Comparison of ENCODE assay signal across 18 cellular contexts in the genomic region with DNA sequence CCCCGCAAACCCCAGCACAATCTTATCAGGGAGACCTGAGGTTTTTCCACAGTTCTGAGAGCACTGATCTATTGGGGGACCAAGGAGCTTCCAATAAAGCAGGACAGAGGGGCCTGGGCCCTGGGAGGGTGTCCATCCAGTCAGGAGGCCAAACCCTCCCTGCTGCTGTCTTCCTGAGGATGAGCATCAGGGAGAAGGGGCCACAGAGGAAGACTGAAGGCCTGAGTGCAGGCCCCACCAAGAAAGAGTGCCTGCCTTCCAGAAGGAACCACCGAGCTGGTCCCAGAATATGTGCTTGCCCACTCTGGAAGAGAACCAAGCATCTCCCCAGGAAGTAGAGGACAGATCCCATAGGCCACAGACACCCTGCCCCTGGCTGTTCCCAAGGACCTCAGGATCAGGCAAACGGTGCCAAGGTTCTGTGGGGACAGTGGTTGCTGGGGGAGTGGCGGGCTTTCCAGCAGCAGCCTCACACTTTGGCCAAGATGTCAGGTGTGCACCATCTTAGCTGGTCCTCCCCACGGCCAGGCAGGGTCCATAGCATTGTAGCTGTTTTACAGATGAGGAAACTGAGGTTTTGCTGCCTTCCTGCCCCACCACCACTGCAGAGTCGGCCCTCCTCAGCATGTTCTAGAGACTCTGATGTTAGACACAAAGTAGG.
"Had no signal": no experiment of that assay in that cellular context is flagged by ENCODE, and none has a peak within 500 bp of the region (broad histone marks: within the 10 kb centered on the region; RNA-seq: fewer than 3 reads in every experiment).

No MANE protein-coding gene starts in this region.

- H3K4me1 ChIP-seq: foreskin keratinocyte, left ventricle myocardium inferior, right atrium auricular region, testis had no signal

- H3K4me3 ChIP-seq: coronary artery, hepatocyte, left ventricle myocardium inferior, lung, mucosa of descending colon, right atrium auricular region, smooth muscle cell, testis, transverse colon had no signal

- H3K27ac ChIP-seq: coronary artery, foreskin keratinocyte, hepatocyte, left ventricle myocardium inferior, right atrium auricular region, testis, transverse colon had no signal

- H3K9me3 ChIP-seq: left ventricle myocardium inferior, mucosa of descending colon, right atrium auricular region, testis, transverse colon had no signal

- H3K36me3 ChIP-seq: left ventricle myocardium inferior, right atrium auricular region, transverse colon had no signal

- DNase-seq: effector CD4-positive, alpha-beta T cell; endodermal cell; erythroblast; foreskin keratinocyte; kidney; left cardiac atrium; left ventricle myocardium inferior; mucosa of descending colon; naive thymus-derived CD8-positive, alpha-beta T cell; stimulated activated CD4-positive, alpha-beta T cell treated with anti-CD3 and anti-CD28 coated beads, Interleukin-4, amount 100 ng/mL, for 1 hour; stimulated activated CD8-positive, alpha-beta memory T cell treated with anti-CD3 and anti-CD28 coated beads, Interleukin-4, amount 100 ng/mL, for 48 hours; testis; transverse colon had no signal

- H3K27me3 ChIP-seq: foreskin keratinocyte, hepatocyte, right atrium auricular region, testis, transverse colon had no signal

- ATAC-seq: foreskin keratinocyte; left cardiac atrium; mucosa of descending colon; naive thymus-derived CD8-positive, alpha-beta T cell had no signal
